Comparison of ENCODE assay signal across 1 cellular context in the genomic region with DNA sequence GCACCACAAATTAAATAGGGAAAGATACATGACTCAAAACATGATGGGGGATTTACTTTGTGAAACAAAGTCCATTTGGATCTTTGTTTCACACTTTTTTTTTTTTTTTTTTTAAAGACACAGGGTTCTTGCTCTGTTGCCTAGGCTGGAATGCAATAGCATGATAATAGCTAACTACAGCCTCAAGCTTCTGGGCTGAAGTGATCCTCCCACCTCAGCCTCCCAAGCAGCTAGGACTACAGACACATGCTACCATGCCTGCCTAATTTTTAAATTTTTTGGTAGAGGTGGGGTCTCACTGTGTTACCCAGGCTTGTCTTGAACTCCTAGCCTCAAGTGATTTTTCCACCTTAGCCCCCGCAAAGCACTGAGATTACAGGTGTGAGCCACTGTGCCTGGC.
TF ChIP-seq lines count a peak whose summit lies in the region.

No MANE protein-coding gene starts in this region.

TF ChIP-seq in endothelial cell of umbilical vein, 7 proteins besides CTCF, POLR2A, EP300 and RAD21 (continued from another document):
- TF ChIP-seq MYC (IDR thresholded peaks at IDR 0.05; ENCODE audit: low read depth, low read length) (no peak), POLR2AphosphoS5 (IDR thresholded peaks at IDR 0.05; ENCODE audit: insufficient read depth, low read depth, low read length) (no peak), GATA2 (IDR thresholded peaks at IDR 0.05; ENCODE audit: insufficient read depth, insufficient read length, low read depth, low read length) (no peak)
- TF ChIP-seq, protein P1, sequence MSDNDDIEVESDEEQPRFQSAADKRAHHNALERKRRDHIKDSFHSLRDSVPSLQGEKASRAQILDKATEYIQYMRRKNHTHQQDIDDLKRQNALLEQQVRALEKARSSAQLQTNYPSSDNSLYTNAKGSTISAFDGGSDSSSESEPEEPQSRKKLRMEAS (IDR thresholded peaks at IDR 0.05; ENCODE audit: insufficient read depth, insufficient read length) = no peak
TF ChIP-seq in endothelial cell of umbilical vein: peak in this region for 0.
